In genomic region chr14:52076334-52076733, GRCh38 we compare ENCODE assay signal across 1 cellular context.
TF ChIP-seq lines count a peak whose summit lies in the region.

No MANE protein-coding gene starts in this region.

TF ChIP-seq in SK-N-SH, 30 proteins besides CTCF, POLR2A, EP300 and RAD21 (continued from another document):
- TF ChIP-seq ZBTB33 (IDR thresholded peaks at IDR 0.05; ENCODE audit: borderline replicate concordance, low read depth), result no peak
- no peak for TF ChIP-seq USF2 (IDR thresholded peaks at IDR 0.05; ENCODE audit: borderline replicate concordance, low read depth, low read length)
- TF ChIP-seq ELF1 (IDR thresholded peaks at IDR 0.05), result no peak
- no peak for TF ChIP-seq FOXJ3 (CRISPR knock-in tag; IDR thresholded peaks at IDR 0.05)
- no peak for TF ChIP-seq GABPA (IDR thresholded peaks at IDR 0.05; ENCODE audit: low read depth)
- TF ChIP-seq RXRA (IDR thresholded peaks at IDR 0.05; ENCODE audit: borderline replicate concordance, low read depth), result no peak
- TF ChIP-seq JUND (IDR thresholded peaks at IDR 0.05), result no peak
- no peak for TF ChIP-seq EZH2phosphoT487 (IDR thresholded peaks at IDR 0.05; ENCODE audit: borderline replicate concordance, low read depth)
